In genomic region chr17:73057196-73057595, GRCh38 we compare ENCODE assay signal across 24 cellular contexts. TPM values are rescaled to one million over a fixed set of nuclear protein-coding genes. Genes with fewer than 3 reads are reported as not detected.
DNase-seq lines count a peak whose midpoint lies in the region; ATAC-seq and TF ChIP-seq lines count a peak whose summit lies in the region.
"Had no signal": no experiment of that assay in that cellular context is flagged by ENCODE, and none has a peak within 500 bp of the region (broad histone marks: within the 10 kb centered on the region; RNA-seq: fewer than 3 reads in every experiment).

No MANE protein-coding gene starts in this region.

- no peak overlapping the region for H2BK12ac ChIP-seq in H9 (ENCODE audit: insufficient read length, low read depth, low read length)

- H3K79me2 ChIP-seq in H9 (ENCODE audit: insufficient read depth, low read length), result no peaks in the 10 kb centered on the region
- H3K79me2 ChIP-seq in PC-3 (ENCODE audit: low read length), result no peaks in the 10 kb centered on the region

- H3K4me1 ChIP-seq in H9 (ENCODE audit: insufficient read depth, low read length), result no peaks in the 10 kb centered on the region
- peaks cover 35% of the 10 kb centered on the region for H3K4me1 ChIP-seq in PC-3 (ENCODE audit: insufficient read depth, low read length)
- no peaks in the 10 kb centered on the region for H3K4me1 ChIP-seq in gastroesophageal sphincter
- no peaks in the 10 kb centered on the region for H3K4me1 ChIP-seq in Peyer's patch

- no peak overlapping the region for H3K4me3 ChIP-seq in PC-3 (ENCODE audit: low read length)
- no peak overlapping the region for H3K4me3 ChIP-seq in gastroesophageal sphincter
- H3K4me3 ChIP-seq in Peyer's patch, result no peak overlapping the region
- H3K4me3 ChIP-seq: BLaER1, GM12878 had no signal

- no peak overlapping the region for H3K4me3 Mint-ChIP-seq in H9
- no peak overlapping the region for H3K4me3 Mint-ChIP-seq in stimulated activated effector memory CD8-positive, alpha-beta T cell treated with anti-CD3 and anti-CD28 coated beads, Interleukin-12 subunit alpha, Interleukin-12 subunit beta, amount 100 ng/mL, for 72 hours
- H3K4me3 Mint-ChIP-seq: CD14-positive monocyte; CD4-positive, alpha-beta memory T cell; CD4-positive, CD25-positive, alpha-beta regulatory T cell; CD8-positive, alpha-beta memory T cell had no signal

- no peak overlapping the region for H3K4ac ChIP-seq in H9 (ENCODE audit: low read depth, low read length)

- no peak overlapping the region for H2BK5ac ChIP-seq in H9 (ENCODE audit: insufficient read length, low read length)

- POLR2A ChIA-PET in PC-3 (lab: Charles Lee; ENCODE audit: unreplicated experiment), result no interaction called here

- no peak overlapping the region for H4K91ac ChIP-seq in H9 (ENCODE audit: insufficient read length, low read depth, low read length)

- no peak overlapping the region for H3K9ac ChIP-seq in H9 (ENCODE audit: extremely low read depth, insufficient read length, low read length)
- H3K9ac ChIP-seq in PC-3 (ENCODE audit: low read length), result peak overlapping the region; percentile 10; the same call in 1 of the 2 replicates
- H3K9ac ChIP-seq: BLaER1 had no signal

- H3K27ac Mint-ChIP-seq in H9, result peak overlapping the region in 2 of 3 experiments; percentile 40 to 48; a peak in 2 of 7 replicates
- peak overlapping the region; percentile 52 for H3K27ac Mint-ChIP-seq in stimulated activated effector memory CD8-positive, alpha-beta T cell treated with anti-CD3 and anti-CD28 coated beads, Interleukin-12 subunit alpha, Interleukin-12 subunit beta, amount 100 ng/mL, for 72 hours
- H3K27ac Mint-ChIP-seq: CD4-positive, alpha-beta memory T cell; CD4-positive, CD25-positive, alpha-beta regulatory T cell; CD8-positive, alpha-beta memory T cell had no signal

- ATAC-seq in PC-3, result peak; percentile 79
- no peak for ATAC-seq in stimulated activated effector memory CD8-positive, alpha-beta T cell treated with anti-CD3 and anti-CD28 coated beads, Interleukin-12 subunit alpha, Interleukin-12 subunit beta, amount 100 ng/mL, for 72 hours
- no peak for ATAC-seq in gastroesophageal sphincter
- ATAC-seq: GM12878 had no signal

- DNase-seq in H9 (no peak), PC-3 (peak; percentile 72), cerebellar cortex (ENCODE audit: low spot score) (no peak), Peyer's patch (no peak)
- no peak for DNase-seq in stimulated activated effector memory CD8-positive, alpha-beta T cell treated with anti-CD3 and anti-CD28 coated beads, Interleukin-12 subunit alpha, Interleukin-12 subunit beta, amount 100 ng/mL, for 72 hours (ENCODE audit: low spot score in 2 of 2)
- DNase-seq: 8988T; ACHN; BE2C; C1 segment of cervical spinal cord; CD4-positive, alpha-beta memory T cell; CD4-positive, CD25-positive, alpha-beta regulatory T cell; CD8-positive, alpha-beta memory T cell; COR-L47; DMS 273 treated with DMSO at 0.1 percent for 48 hours; DMS153; DMS53; DMS79; DND-41; EL; GDM1 had no signal

- no peak overlapping the region for H3K18ac ChIP-seq in H9 (ENCODE audit: insufficient read length, low read depth, low read length)

- H3K27me3 Mint-ChIP-seq in H9 (ENCODE audit: low read depth), result no peaks in the 10 kb centered on the region
- H3K27me3 Mint-ChIP-seq: CD4-positive, alpha-beta memory T cell; CD4-positive, CD25-positive, alpha-beta regulatory T cell; CD8-positive, alpha-beta memory T cell had no signal

- no peaks in the 10 kb centered on the region for H3K27me3 ChIP-seq in H9 (ENCODE audit: insufficient read depth, low read length)
- H3K27me3 ChIP-seq in PC-3 (ENCODE audit: low read length), result no peaks in the 10 kb centered on the region
- H3K27me3 ChIP-seq in gastroesophageal sphincter, result no peaks in the 10 kb centered on the region
- H3K27me3 ChIP-seq in Peyer's patch, result no peaks in the 10 kb centered on the region
- H3K27me3 ChIP-seq: BE2C, BLaER1 had no signal

- TF ChIP-seq POLR2A in gastroesophageal sphincter (IDR thresholded peaks at IDR 0.05), result no peak
- no peak for TF ChIP-seq POLR2A in Peyer's patch (IDR thresholded peaks at IDR 0.05)

- TF ChIP-seq CTCF in H9 (conservative IDR thresholded peaks at IDR 0.05) (no peak), PC-3 (conservative IDR thresholded peaks at IDR 0.05; ENCODE audit: low read depth, low read length) (peak; percentile 30; the same call in 1 of the 2 replicates), gastroesophageal sphincter (IDR thresholded peaks at IDR 0.05) (no peak), Peyer's patch (IDR thresholded peaks at IDR 0.05) (no peak)

- H3K27ac ChIP-seq in H9 (ENCODE audit: insufficient read length, low read depth, low read length) (no peak overlapping the region), PC-3 (ENCODE audit: low read length) (peak overlapping the region; percentile 72), gastroesophageal sphincter (no peak overlapping the region), Peyer's patch (no peak overlapping the region)
- H3K27ac ChIP-seq: BLaER1 had no signal

- no peaks in the 10 kb centered on the region for H3K36me3 Mint-ChIP-seq in H9 (ENCODE audit: insufficient read depth in 1 of 3, low read depth in 3 of 3)
- no peaks in the 10 kb centered on the region for H3K36me3 Mint-ChIP-seq in stimulated activated effector memory CD8-positive, alpha-beta T cell treated with anti-CD3 and anti-CD28 coated beads, Interleukin-12 subunit alpha, Interleukin-12 subunit beta, amount 100 ng/mL, for 72 hours

- H4K5ac ChIP-seq in H9 (ENCODE audit: insufficient read length, low read depth, low read length), result no peak overlapping the region

- H4K20me1 ChIP-seq in H9 (ENCODE audit: control insufficient read depth, insufficient read depth, insufficient read length) (no peaks in the 10 kb centered on the region), PC-3 (ENCODE audit: low read length) (no peaks in the 10 kb centered on the region)
- H4K20me1 ChIP-seq: BLaER1 had no signal

- H3K23me2 ChIP-seq in H9 (ENCODE audit: insufficient read length, low read depth, low read length, poor library complexity, severe bottlenecking), result no peaks in the 10 kb centered on the region

- no peak overlapping the region for H3K56ac ChIP-seq in H9 (ENCODE audit: insufficient read length, low read depth, low read length)

- no TSS peak for BruUV-seq in PC-3 (replicated peaks; lab: Mats Ljungman, UMichigan)

- intact Hi-C loops in PC-3 (cut with micrococcal nuclease), result loop anchor here (5.0 kb wide), 1 partner anchor 35 kb away; the partner anchor contains the start of gene SLC39A11

- H2BK20ac ChIP-seq in H9 (ENCODE audit: low read depth, low read length, poor library complexity, severe bottlenecking), result no peak overlapping the region

- H2BK120ac ChIP-seq in H9 (ENCODE audit: low read depth, low read length, poor library complexity, severe bottlenecking), result no peak overlapping the region

- no peaks in the 10 kb centered on the region for H3K4me1 Mint-ChIP-seq in H9
- peaks cover 3% of the 10 kb centered on the region for H3K4me1 Mint-ChIP-seq in stimulated activated effector memory CD8-positive, alpha-beta T cell treated with anti-CD3 and anti-CD28 coated beads, Interleukin-12 subunit alpha, Interleukin-12 subunit beta, amount 100 ng/mL, for 72 hours

- H3K4me2 ChIP-seq in H9 (ENCODE audit: insufficient read depth, insufficient read length, low read length) (no peak overlapping the region), PC-3 (ENCODE audit: low read length) (peak overlapping the region; percentile 57)
- H3K4me2 ChIP-seq: BLaER1 had no signal

- TF ChIP-seq EP300 in gastroesophageal sphincter (IDR thresholded peaks at IDR 0.05), result no peak

- WGBS in H9 (ENCODE audit: extremely low coverage, insufficient read length, low lambda C conversion rate), result no CpG with 5 or more reads among the region's 5 CpGs
- 95 to 96% methylated on average over 3 to 5 of the region's 5 CpGs for WGBS in gastroesophageal sphincter (ENCODE audit: low coverage in 1 of 2), 2 donors

- H3T11ph ChIP-seq in H9 (ENCODE audit: low read length), result no peak overlapping the region

- no peak overlapping the region for H3K23ac ChIP-seq in H9 (ENCODE audit: insufficient read length, low read depth, low read length)

- CTCF ChIA-PET in PC-3 (lab: Charles Lee), result interaction anchor here (0.6 to 0.8 kb wide), 2 partner anchors 13 to 329 kb away, joined by 3 read pairs; no protein-coding TSS in a partner anchor

- no peaks in the 10 kb centered on the region for H3K79me1 ChIP-seq in H9 (ENCODE audit: insufficient read depth, low read depth, low read length, poor library complexity, severe bottlenecking)

- no peaks in the 10 kb centered on the region for H3K36me3 ChIP-seq in PC-3 (ENCODE audit: low read depth, low read length)
- H3K36me3 ChIP-seq in gastroesophageal sphincter, result no peaks in the 10 kb centered on the region
- no peaks in the 10 kb centered on the region for H3K36me3 ChIP-seq in Peyer's patch
- H3K36me3 ChIP-seq: BE2C had no signal

- no peak overlapping the region for H3K14ac ChIP-seq in H9 (ENCODE audit: insufficient read depth, low read length)

- H3K9me2 ChIP-seq in PC-3 (replicated peaks; ENCODE audit: low read length), result no peaks in the 10 kb centered on the region

- no peak overlapping the region for H4K8ac ChIP-seq in H9 (replicated peaks; ENCODE audit: insufficient read length, low read depth, low read length)

- no peak overlapping the region for H2AFZ ChIP-seq in H9 (ENCODE audit: low read length)
- H2AFZ ChIP-seq in PC-3 (ENCODE audit: low read length), result no peak overlapping the region

- H3K9me3 Mint-ChIP-seq in H9, result no peaks in the 10 kb centered on the region
- no peaks in the 10 kb centered on the region for H3K9me3 Mint-ChIP-seq in stimulated activated effector memory CD8-positive, alpha-beta T cell treated with anti-CD3 and anti-CD28 coated beads, Interleukin-12 subunit alpha, Interleukin-12 subunit beta, amount 100 ng/mL, for 72 hours
- H3K9me3 Mint-ChIP-seq: CD14-positive monocyte; CD4-positive, alpha-beta memory T cell; CD4-positive, CD25-positive, alpha-beta regulatory T cell; CD8-positive, alpha-beta memory T cell had no signal

- H3F3A ChIP-seq in PC-3 (ENCODE audit: low read length, unreplicated experiment), result no peaks in the 10 kb centered on the region

- H2BK15ac ChIP-seq in H9 (ENCODE audit: low read depth, low read length), result no peak overlapping the region

- H3K9me3 ChIP-seq in H9 (ENCODE audit: control insufficient read depth, low read depth, low read length) (no peaks in the 10 kb centered on the region), PC-3 (ENCODE audit: low read length) (no peaks in the 10 kb centered on the region), gastroesophageal sphincter (no peaks in the 10 kb centered on the region), Peyer's patch (no peaks in the 10 kb centered on the region)
- H3K9me3 ChIP-seq: BE2C, BLaER1 had no signal

- H2AK5ac ChIP-seq in H9 (ENCODE audit: insufficient read length, low read length), result no peak overlapping the region

RNA-seq across cellular contexts. Expression of gene SLC39A11, which starts 35.3 kb away (rescaled TPM):
- total RNA-seq in H9 (2021) (14.5 and 15.2 TPM in 2 replicates), PC-3 (2014; rRNA removed) (37.7 and 38.8 TPM in 2 replicates), gastroesophageal sphincter (10 to 100 TPM; 11.6 to 16.8 (median 14.5) TPM), Peyer's patch (10 to 100 TPM; 39.9 to 91.6 (median 45.7) TPM)
